16 cellular contexts compared by ENCODE assay signal in genomic region chr20:20201124-20201523, GRCh38.
"Had no signal": no experiment of that assay in that cellular context is flagged by ENCODE, and none has a peak within 500 bp of the region (broad histone marks: within the 10 kb centered on the region; RNA-seq: fewer than 3 reads in every experiment).

No MANE protein-coding gene starts in this region.

- H3K27ac ChIP-seq: cardiac muscle cell, colonic mucosa, esophagus squamous epithelium, heart right ventricle, left lung, stomach, thoracic aorta, uterus had no signal

- ATAC-seq: activated naive CD8-positive, alpha-beta T cell treated with anti-CD3 and anti-CD28 coated beads, Interleukin-2, amount 50 U/mL, for 24 hours; left lung had no signal

- H3K36me3 ChIP-seq: cardiac muscle cell, colonic mucosa, esophagus squamous epithelium, left lung, stomach, thoracic aorta, uterus had no signal

- H3K4me1 ChIP-seq: colonic mucosa, esophagus squamous epithelium, left lung, uterus had no signal

- DNase-seq: activated CD4-positive, alpha-beta T cell treated with anti-CD3 and anti-CD28 coated beads for 4 hours; activated naive CD4-positive, alpha-beta T cell; activated naive CD8-positive, alpha-beta T cell treated with anti-CD3 and anti-CD28 coated beads, Interleukin-2, amount 50 U/mL, for 24 hours; colonic mucosa; esophagus squamous epithelium; foreskin fibroblast; heart right ventricle; islet precursor cell; left lung; nephron progenitor cell; stimulated activated CD4-positive, alpha-beta T cell treated with anti-CD3 and anti-CD28 coated beads, Interleukin-4, amount 100 ng/mL, for 1 hour; stimulated activated CD8-positive, alpha-beta memory T cell treated with anti-CD3 and anti-CD28 coated beads, Interleukin-4, amount 100 ng/mL, for 48 hours; stomach; uterus had no signal

- H3K27me3 ChIP-seq: cardiac muscle cell, colonic mucosa, uterus had no signal

- H3K4me3 ChIP-seq: cardiac muscle cell, colonic mucosa, esophagus squamous epithelium, heart right ventricle, left lung, stomach, thoracic aorta, uterus had no signal

- H3K9me3 ChIP-seq: colonic mucosa, esophagus squamous epithelium, heart right ventricle, left lung, stomach, thoracic aorta, uterus had no signal
